35 cellular contexts compared by ENCODE assay signal in genomic region chr1:155040358-155041093, GRCh38. TPM values are rescaled to one million over a fixed set of nuclear protein-coding genes. Genes with fewer than 3 reads are reported as not detected.
"Had no signal": no experiment of that assay in that cellular context is flagged by ENCODE, and none has a peak within 500 bp of the region (broad histone marks: within the 10 kb centered on the region; RNA-seq: fewer than 3 reads in every experiment).

No MANE protein-coding gene starts in this region.

- H3K36me3 ChIP-seq: lower lobe of right lung, neutrophil, ovary, right atrium auricular region, right lobe of liver, transverse colon, upper lobe of left lung, vagina had no signal

- H3K9me3 ChIP-seq: lower lobe of right lung, neutrophil, ovary, right atrium auricular region, right lobe of liver, transverse colon, upper lobe of left lung, vagina had no signal

- ATAC-seq: left cardiac atrium; left lobe of liver; lower lobe of right lung; naive thymus-derived CD8-positive, alpha-beta T cell; right lobe of liver; stimulated activated memory B cell treated with anti-CD40 and anti-IgM and Interleukin-4, amounts not matched to agents 10 μg/mL and 1 μg/mL and 100 μg/mL, for 72 hours; stimulated activated naive CD8-positive, alpha-beta T cell treated with anti-CD3 and anti-CD28 coated beads, Interleukin-15, amount 100 ng/mL, for 72 hours had no signal

- H3K27me3 ChIP-seq: neutrophil, ovary, right atrium auricular region, right lobe of liver, transverse colon, upper lobe of left lung, vagina had no signal

- H3K4me3 ChIP-seq: lower lobe of right lung, ovary, right atrium auricular region, right lobe of liver, smooth muscle cell, transverse colon, upper lobe of left lung, vagina had no signal

- DNase-seq: islet precursor cell; kidney glomerular epithelial cell; left cardiac atrium; lower lobe of right lung; mammary epithelial cell; mesenchymal stem cell; naive thymus-derived CD8-positive, alpha-beta T cell; occipital lobe; ovary; right lobe of liver; stimulated activated CD4-positive, alpha-beta T cell treated with anti-CD3 and anti-CD28 coated beads, Interleukin-1b, Interleukin-23, amount 100 ng/mL, for 48 hours; stimulated activated CD4-positive, alpha-beta T cell treated with anti-CD3 and anti-CD28 coated beads, Interleukin-2, amount 100 ng/mL, for 48 hours; stimulated activated CD4-positive, alpha-beta T cell treated with anti-CD3 and anti-CD28 coated beads, Interleukin-4, amount 100 ng/mL, for 4 hours; stimulated activated CD8-positive, alpha-beta memory T cell treated with anti-CD3 and anti-CD28 coated beads, Interleukin-4, amount 100 ng/mL, for 48 hours; stimulated activated naive CD4-positive, alpha-beta T cell treated with Interleukin-2 at 50 U/mL for 16 hours; stimulated activated naive CD8-positive, alpha-beta T cell treated with anti-CD3 and anti-CD28 coated beads, Interleukin-15, amount 100 ng/mL, for 72 hours; substantia nigra; transverse colon; upper lobe of left lung had no signal

- H3K4me2 ChIP-seq: smooth muscle cell had no signal

- H3K27ac ChIP-seq: lower lobe of right lung, neutrophil, ovary, right atrium auricular region, right lobe of liver, transverse colon, upper lobe of left lung had no signal

RNA-seq across cellular contexts. Expression of gene DCST1, which starts 6.9 kb away (rescaled TPM):
- total RNA-seq: left cardiac atrium; liver; lower lobe of right lung; mammary epithelial cell; mucosa of gallbladder; naive thymus-derived CD8-positive, alpha-beta T cell; neural crest cell; occipital lobe; progenitor cell of endocrine pancreas; pulmonary artery endothelial cell; renal cortical epithelial cell; right atrium auricular region; right lobe of liver; skeletal muscle tissue; smooth muscle cell; urinary bladder; vagina had no signal
- polyA plus RNA-seq: liver; mammary epithelial cell; naive thymus-derived CD8-positive, alpha-beta T cell; smooth muscle cell; thymus; urinary bladder had no signal

RNA-seq across cellular contexts. Expression of gene DCST2, which starts 6.9 kb away (rescaled TPM):
- total RNA-seq: right atrium auricular region, skeletal muscle tissue, smooth muscle cell, temporal lobe had no signal
- polyA plus RNA-seq: naive thymus-derived CD8-positive, alpha-beta T cell had no signal
